In genomic region chr3:61790411-61790810, GRCh38 we compare ENCODE assay signal across 30 cellular contexts.
"Had no signal": no experiment of that assay in that cellular context is flagged by ENCODE, and none has a peak within 500 bp of the region (broad histone marks: within the 10 kb centered on the region; RNA-seq: fewer than 3 reads in every experiment).

No MANE protein-coding gene starts in this region.

- ATAC-seq: effector memory CD8-positive, alpha-beta T cell; pancreas; stimulated activated naive CD8-positive, alpha-beta T cell treated with anti-CD3 and anti-CD28 coated beads, Interleukin-15, Interleukin-2, amounts not matched to agents 100 U/mL and 50 U/mL, for 24 hours had no signal

- H3K27me3 ChIP-seq: adrenal gland, cardiac muscle cell, heart left ventricle, pancreas, testis, upper lobe of left lung, vagina had no signal

- H3K36me3 ChIP-seq: adrenal gland, cardiac muscle cell, heart left ventricle, pancreas, prostate gland, upper lobe of left lung, vagina had no signal

- H3K27me3 Mint-ChIP-seq: effector memory CD8-positive, alpha-beta T cell had no signal

- H3K9me3 Mint-ChIP-seq: activated naive CD4-positive, alpha-beta T cell treated with anti-CD3 and anti-CD28 coated beads for 36 hours; activated T-helper 1 cell treated with anti-CD3 and anti-CD28 coated beads, Interleukin-12 subunit alpha, Interleukin-12 subunit beta, Interleukin-2, Interleukin-4 antibody, amounts not matched to agents 30 ng/mL and 10 ng/mL and 1 ng/mL, durations not matched to agents 14 hours and 24 hours and 36 hours had no signal

- H3K4me1 ChIP-seq: adrenal gland, pancreas, prostate gland had no signal

- H3K27ac ChIP-seq: adrenal gland, cardiac muscle cell, heart left ventricle, pancreas, prostate gland, skin epidermis, upper lobe of left lung, vagina had no signal

- H3K9me3 ChIP-seq: adrenal gland, pancreas, prostate gland, testis, upper lobe of left lung, vagina had no signal

- H3K27ac Mint-ChIP-seq: activated naive CD4-positive, alpha-beta T cell treated with anti-CD3 and anti-CD28 coated beads for 36 hours; activated naive CD8-positive, alpha-beta T cell treated with anti-CD3 and anti-CD28 coated beads for 36 hours; activated T-helper 1 cell treated with anti-CD3 and anti-CD28 coated beads, Interleukin-12 subunit alpha, Interleukin-12 subunit beta, Interleukin-2, Interleukin-4 antibody, amounts not matched to agents 30 ng/mL and 10 ng/mL and 1 ng/mL, durations not matched to agents 14 hours and 24 hours and 36 hours; brain; effector memory CD8-positive, alpha-beta T cell; naive B cell had no signal

- H3K4me3 Mint-ChIP-seq: activated naive CD4-positive, alpha-beta T cell treated with anti-CD3 and anti-CD28 coated beads for 36 hours; activated naive CD8-positive, alpha-beta T cell treated with anti-CD3 and anti-CD28 coated beads for 36 hours; activated T-helper 1 cell treated with anti-CD3 and anti-CD28 coated beads, Interleukin-12 subunit alpha, Interleukin-12 subunit beta, Interleukin-2, Interleukin-4 antibody, amounts not matched to agents 30 ng/mL and 10 ng/mL and 1 ng/mL, durations not matched to agents 14 hours and 24 hours and 36 hours; brain; effector memory CD8-positive, alpha-beta T cell; naive B cell; neural crest cell had no signal

- H3K4me3 ChIP-seq: adrenal gland, cardiac muscle cell, heart left ventricle, pancreas, prostate gland, skin epidermis, testis, upper lobe of left lung, vagina had no signal

- H3K36me3 Mint-ChIP-seq: activated naive CD8-positive, alpha-beta T cell treated with anti-CD3 and anti-CD28 coated beads for 36 hours; brain; naive B cell had no signal

- DNase-seq: activated CD4-positive, alpha-beta T cell treated with anti-CD3 and anti-CD28 coated beads for 48 hours; activated CD4-positive, alpha-beta T cell treated with anti-CD3 and anti-CD28 coated beads, Interleukin-2, amount 50 U/mL, for 48 hours; activated CD8-positive, alpha-beta memory T cell treated with anti-CD3 and anti-CD28 coated beads, Interleukin-2, amount 50 U/mL, for 4 hours; activated effector memory CD4-positive, alpha-beta T cell treated with anti-CD3 and anti-CD28 coated beads, Interleukin-2, amount 50 U/mL, for 16 hours; activated naive CD4-positive, alpha-beta T cell treated with anti-CD3 and anti-CD28 coated beads for 36 hours; activated naive CD8-positive, alpha-beta T cell treated with anti-CD3 and anti-CD28 coated beads for 36 hours; activated T-cell treated with anti-CD3 and anti-CD28 coated beads, Interleukin-2, amount 50 U/mL, for 1 hour; adrenal gland; aorta; cortex of kidney; effector memory CD8-positive, alpha-beta T cell; erythroblast; foreskin fibroblast; heart left ventricle; left ventricle myocardium superior; naive B cell; pancreas; retina; stimulated activated CD4-positive, alpha-beta T cell treated with anti-CD3 and anti-CD28 coated beads, Interleukin-12 subunit alpha, Interleukin-12 subunit beta, amount 100 ng/mL, for 4 hours; stimulated activated CD4-positive, alpha-beta T cell treated with anti-CD3 and anti-CD28 coated beads, Interleukin-4, amount 100 ng/mL, for 1 hour; stimulated activated naive CD8-positive, alpha-beta T cell treated with anti-CD3 and anti-CD28 coated beads, Interleukin-15, Interleukin-2, amounts not matched to agents 100 U/mL and 50 U/mL, for 24 hours; testis; upper lobe of left lung had no signal

- H3K4me1 Mint-ChIP-seq: activated naive CD8-positive, alpha-beta T cell treated with anti-CD3 and anti-CD28 coated beads for 36 hours; naive B cell; neural crest cell had no signal
